In genomic region chr16:74997042-74997491, GRCh38 we compare ENCODE assay signal across 1 cellular context.
TF ChIP-seq lines count a peak whose summit lies in the region.

No MANE protein-coding gene starts in this region.

TF ChIP-seq in HepG2, 621 proteins besides CTCF, POLR2A, EP300 and RAD21 (continued from another document and continues in another):
- TF ChIP-seq ZBTB33 (CRISPR knock-in tag; IDR thresholded peaks at IDR 0.05) (no peak), NCOR1 (IDR thresholded peaks at IDR 0.05; ENCODE audit: borderline replicate concordance, low read length) (no peak), IKZF1 (IDR thresholded peaks at IDR 0.05) (no peak), ZNF841 (CRISPR knock-in tag; IDR thresholded peaks at IDR 0.05; ENCODE audit: borderline replicate concordance) (no peak), IRX3 (CRISPR knock-in tag; IDR thresholded peaks at IDR 0.05; ENCODE audit: borderline replicate concordance, low read depth) (no peak), SETDB1 (CRISPR knock-in tag; IDR thresholded peaks at IDR 0.05; ENCODE audit: borderline replicate concordance) (no peak), ZNF546 (CRISPR knock-in tag; conservative IDR thresholded peaks at IDR 0.05) (no peak), ZNF256 (CRISPR knock-in tag; conservative IDR thresholded peaks at IDR 0.05) (no peak), ZBTB1 (CRISPR knock-in tag; IDR thresholded peaks at IDR 0.05; ENCODE audit: borderline replicate concordance) (no peak), KMT2A (CRISPR knock-in tag; IDR thresholded peaks at IDR 0.05) (peak; percentile 64; the same call in 1 of the 2 replicates), ZFP90 (CRISPR knock-in tag; IDR thresholded peaks at IDR 0.05; ENCODE audit: borderline replicate concordance) (no peak), ZNF552 (CRISPR knock-in tag; IDR thresholded peaks at IDR 0.05; ENCODE audit: borderline replicate concordance) (no peak), EHMT2 (IDR thresholded peaks at IDR 0.05; ENCODE audit: borderline replicate concordance, low read depth, low read length) (no peak), HOXA5 (CRISPR knock-in tag; IDR thresholded peaks at IDR 0.05) (no peak), SRSF4 (IDR thresholded peaks at IDR 0.05; ENCODE audit: low read depth, low read length, poor library complexity, severe bottlenecking) (no peak), SOX13 (IDR thresholded peaks at IDR 0.05) (no peak), SOX13 (CRISPR knock-in tag; conservative IDR thresholded peaks at IDR 0.05 in 1 of 2, IDR thresholded peaks at IDR 0.05 in 1 of 2) (peak in 1 of 2 experiments; percentile 74; a peak in 2 of 4 replicates), ZNF280B (CRISPR knock-in tag; IDR thresholded peaks at IDR 0.05; ENCODE audit: borderline replicate concordance) (no peak), ZNF30 (CRISPR knock-in tag; IDR thresholded peaks at IDR 0.05) (no peak), ZNF530 (CRISPR knock-in tag; IDR thresholded peaks at IDR 0.05; ENCODE audit: low read depth) (no peak), HMGXB3 (CRISPR knock-in tag; IDR thresholded peaks at IDR 0.05; ENCODE audit: borderline replicate concordance) (no peak), U2AF2 (IDR thresholded peaks at IDR 0.05; ENCODE audit: low read depth, low read length) (no peak), FOSL2 (CRISPR knock-in tag; IDR thresholded peaks at IDR 0.05) (peak; percentile 71), ZNF556 (CRISPR knock-in tag; IDR thresholded peaks at IDR 0.05; ENCODE audit: borderline replicate concordance) (peak; percentile 43; the same call in 1 of the 2 replicates), GZF1 (CRISPR knock-in tag; IDR thresholded peaks at IDR 0.05) (no peak), MEIS1 (CRISPR knock-in tag; IDR thresholded peaks at IDR 0.05; ENCODE audit: borderline replicate concordance) (no peak), EED (CRISPR knock-in tag; IDR thresholded peaks at IDR 0.05) (no peak), ZBTB38 (CRISPR knock-in tag; IDR thresholded peaks at IDR 0.05) (no peak), HNRNPL (IDR thresholded peaks at IDR 0.05; ENCODE audit: low read depth, low read length) (no peak), ZNF501 (CRISPR knock-in tag; IDR thresholded peaks at IDR 0.05) (no peak), RARA (CRISPR knock-in tag; IDR thresholded peaks at IDR 0.05) (peak; percentile 65; the same call in 1 of the 2 replicates), ZNF44 (CRISPR knock-in tag; IDR thresholded peaks at IDR 0.05) (no peak), KLF13 (CRISPR knock-in tag; IDR thresholded peaks at IDR 0.05) (no peak), ZEB1 (IDR thresholded peaks at IDR 0.05; ENCODE audit: insufficient replicate concordance, low read depth) (no peak), CCDC6 (CRISPR knock-in tag; IDR thresholded peaks at IDR 0.05) (no peak), HDAC2 (CRISPR knock-in tag; IDR thresholded peaks at IDR 0.05) (peak; percentile 77), ZNF672 (CRISPR knock-in tag; IDR thresholded peaks at IDR 0.05) (no peak), ZBED4 (CRISPR knock-in tag; IDR thresholded peaks at IDR 0.05; ENCODE audit: borderline replicate concordance) (no peak; the same call in 1 of the 2 replicates), SOX5 (CRISPR knock-in tag; IDR thresholded peaks at IDR 0.05; ENCODE audit: borderline replicate concordance) (peak; percentile 73; the same call in 1 of the 2 replicates), NCOA1 (CRISPR knock-in tag; IDR thresholded peaks at IDR 0.05) (no peak), MYC (CRISPR knock-in tag; IDR thresholded peaks at IDR 0.05; ENCODE audit: borderline replicate concordance) (no peak), SP1 (IDR thresholded peaks at IDR 0.05) (no peak), SP1 (CRISPR knock-in tag; IDR thresholded peaks at IDR 0.05) (no peak), KDM2A (CRISPR knock-in tag; IDR thresholded peaks at IDR 0.05; ENCODE audit: borderline replicate concordance, low read depth) (no peak), NCOA2 (CRISPR knock-in tag; IDR thresholded peaks at IDR 0.05) (no peak; the same call in 1 of the 2 replicates), YY1 (IDR thresholded peaks at IDR 0.05; ENCODE audit: insufficient read depth, insufficient replicate concordance, low read depth, low read length) (no peak)
- TF ChIP-seq, protein P1, sequence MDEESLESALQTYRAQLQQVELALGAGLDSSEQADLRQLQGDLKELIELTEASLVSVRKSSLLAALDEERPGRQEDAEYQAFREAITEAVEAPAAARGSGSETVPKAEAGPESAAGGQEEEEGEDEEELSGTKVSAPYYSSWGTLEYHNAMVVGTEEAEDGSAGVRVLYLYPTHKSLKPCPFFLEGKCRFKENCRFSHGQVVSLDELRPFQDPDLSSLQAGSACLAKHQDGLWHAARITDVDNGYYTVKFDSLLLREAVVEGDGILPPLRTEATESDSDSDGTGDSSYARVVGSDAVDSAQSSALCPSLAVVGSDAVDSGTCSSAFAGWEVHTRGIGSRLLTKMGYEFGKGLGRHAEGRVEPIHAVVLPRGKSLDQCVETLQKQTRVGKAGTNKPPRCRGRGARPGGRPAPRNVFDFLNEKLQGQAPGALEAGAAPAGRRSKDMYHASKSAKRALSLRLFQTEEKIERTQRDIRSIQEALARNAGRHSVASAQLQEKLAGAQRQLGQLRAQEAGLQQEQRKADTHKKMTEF (CRISPR knock-in tag; IDR thresholded peaks at IDR 0.05): peak; percentile 39; the same call in 1 of the 2 replicates
- TF ChIP-seq, protein P2, sequence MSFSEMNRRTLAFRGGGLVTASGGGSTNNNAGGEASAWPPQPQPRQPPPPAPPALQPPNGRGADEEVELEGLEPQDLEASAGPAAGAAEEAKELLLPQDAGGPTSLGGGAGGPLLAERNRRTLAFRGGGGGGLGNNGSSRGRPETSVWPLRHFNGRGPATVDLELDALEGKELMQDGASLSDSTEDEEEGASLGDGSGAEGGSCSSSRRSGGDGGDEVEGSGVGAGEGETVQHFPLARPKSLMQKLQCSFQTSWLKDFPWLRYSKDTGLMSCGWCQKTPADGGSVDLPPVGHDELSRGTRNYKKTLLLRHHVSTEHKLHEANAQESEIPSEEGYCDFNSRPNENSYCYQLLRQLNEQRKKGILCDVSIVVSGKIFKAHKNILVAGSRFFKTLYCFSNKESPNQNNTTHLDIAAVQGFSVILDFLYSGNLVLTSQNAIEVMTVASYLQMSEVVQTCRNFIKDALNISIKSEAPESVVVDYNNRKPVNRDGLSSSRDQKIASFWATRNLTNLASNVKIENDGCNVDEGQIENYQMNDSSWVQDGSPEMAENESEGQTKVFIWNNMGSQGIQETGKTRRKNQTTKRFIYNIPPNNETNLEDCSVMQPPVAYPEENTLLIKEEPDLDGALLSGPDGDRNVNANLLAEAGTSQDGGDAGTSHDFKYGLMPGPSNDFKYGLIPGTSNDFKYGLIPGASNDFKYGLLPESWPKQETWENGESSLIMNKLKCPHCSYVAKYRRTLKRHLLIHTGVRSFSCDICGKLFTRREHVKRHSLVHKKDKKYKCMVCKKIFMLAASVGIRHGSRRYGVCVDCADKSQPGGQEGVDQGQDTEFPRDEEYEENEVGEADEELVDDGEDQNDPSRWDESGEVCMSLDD (CRISPR knock-in tag; IDR thresholded peaks at IDR 0.05; ENCODE audit: borderline replicate concordance): peak; percentile 37; the same call in 1 of the 2 replicates
- TF ChIP-seq, protein P3, sequence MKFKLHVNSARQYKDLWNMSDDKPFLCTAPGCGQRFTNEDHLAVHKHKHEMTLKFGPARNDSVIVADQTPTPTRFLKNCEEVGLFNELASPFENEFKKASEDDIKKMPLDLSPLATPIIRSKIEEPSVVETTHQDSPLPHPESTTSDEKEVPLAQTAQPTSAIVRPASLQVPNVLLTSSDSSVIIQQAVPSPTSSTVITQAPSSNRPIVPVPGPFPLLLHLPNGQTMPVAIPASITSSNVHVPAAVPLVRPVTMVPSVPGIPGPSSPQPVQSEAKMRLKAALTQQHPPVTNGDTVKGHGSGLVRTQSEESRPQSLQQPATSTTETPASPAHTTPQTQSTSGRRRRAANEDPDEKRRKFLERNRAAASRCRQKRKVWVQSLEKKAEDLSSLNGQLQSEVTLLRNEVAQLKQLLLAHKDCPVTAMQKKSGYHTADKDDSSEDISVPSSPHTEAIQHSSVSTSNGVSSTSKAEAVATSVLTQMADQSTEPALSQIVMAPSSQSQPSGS (CRISPR knock-in tag; IDR thresholded peaks at IDR 0.05): peak; percentile 80
- TF ChIP-seq, protein P4, sequence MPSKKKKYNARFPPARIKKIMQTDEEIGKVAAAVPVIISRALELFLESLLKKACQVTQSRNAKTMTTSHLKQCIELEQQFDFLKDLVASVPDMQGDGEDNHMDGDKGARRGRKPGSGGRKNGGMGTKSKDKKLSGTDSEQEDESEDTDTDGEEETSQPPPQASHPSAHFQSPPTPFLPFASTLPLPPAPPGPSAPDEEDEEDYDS (CRISPR knock-in tag; IDR thresholded peaks at IDR 0.05): no peak
- TF ChIP-seq, protein P5, sequence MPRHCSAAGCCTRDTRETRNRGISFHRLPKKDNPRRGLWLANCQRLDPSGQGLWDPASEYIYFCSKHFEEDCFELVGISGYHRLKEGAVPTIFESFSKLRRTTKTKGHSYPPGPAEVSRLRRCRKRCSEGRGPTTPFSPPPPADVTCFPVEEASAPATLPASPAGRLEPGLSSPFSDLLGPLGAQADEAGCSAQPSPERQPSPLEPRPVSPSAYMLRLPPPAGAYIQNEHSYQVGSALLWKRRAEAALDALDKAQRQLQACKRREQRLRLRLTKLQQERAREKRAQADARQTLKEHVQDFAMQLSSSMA (CRISPR knock-in tag; IDR thresholded peaks at IDR 0.05): no peak
